Comparison of ENCODE assay signal across 8 cellular contexts in genomic region chr4:158671665-158671914, GRCh38. TPM values are rescaled to one million over a fixed set of nuclear protein-coding genes. Genes with fewer than 3 reads are reported as not detected.
DNase-seq lines count a peak whose midpoint lies in the region; ATAC-seq, FAIRE-seq and TF ChIP-seq lines count a peak whose summit lies in the region.

TSS of gene C4orf46 (minus strand) at chr4:158671887. CDS start at chr4:158671801, 86 bp downstream.

- peak within 1 kb of the TSS; percentile 91 for H4K8ac ChIP-seq in H1 (ENCODE audit: extremely low read depth, insufficient read depth, low read length)

- H3K14ac ChIP-seq in H1 (ENCODE audit: insufficient read length), result no peak within 1 kb of the TSS

- H3K18ac ChIP-seq in H1 (ENCODE audit: extremely low read depth, low read length), result peak within 1 kb of the TSS; percentile 39; the same call in 1 of the 2 replicates

- H3K23me2 ChIP-seq in H1 (ENCODE audit: low read depth, low read length), result peaks cover 11% of the 10 kb centered on the region

- no peak for TF ChIP-seq RAD21 in H1 (IDR thresholded peaks at IDR 0.05 in 1 of 2, conservative IDR thresholded peaks at IDR 0.05 in 1 of 2; ENCODE audit: low read depth in 2 of 2, low read length in 2 of 2)

- H3K4me3 ChIP-seq in CD4-positive, alpha-beta memory T cell (ENCODE audit: low read length in 2 of 2), result peak within 1 kb of the TSS; percentile 53 to 94
- peak within 1 kb of the TSS; percentile 96 for H3K4me3 ChIP-seq in NB4 (ENCODE audit: low read depth, low read length)
- H3K4me3 ChIP-seq in H1 (ENCODE audit: extremely low read depth in 1 of 4, insufficient read depth in 2 of 4, low read depth in 3 of 4, low read length in 4 of 4), result peak within 1 kb of the TSS; percentile 73 to 94 (median 75)
- H3K4me3 ChIP-seq in neural progenitor cell, result peak within 1 kb of the TSS; percentile 84

- DNase-seq in CD4-positive, alpha-beta memory T cell, result no peak
- no peak for DNase-seq in NB4 (ENCODE audit: low read depth)
- DNase-seq in H1 (ENCODE audit: low read depth in 1 of 2, low spot score in 2 of 2), result peak in 1 of 2 experiments; percentile 84
- no peak for DNase-seq in neural progenitor cell (ENCODE audit: low spot score)
- DNase-seq in NCI-H1417 (lab: John Stamatoyannopoulos, UW), result no peak
- DNase-seq in GM10266 (ENCODE audit: extremely low spot score), result no peak

- H3K23ac ChIP-seq in H1 (ENCODE audit: insufficient read length), result no peak within 1 kb of the TSS

- H3K79me1 ChIP-seq in H1 (ENCODE audit: low read depth, low read length), result 0 out of 2 replicates have a peak, but pooled peaks cover 3% of the 10 kb centered on the region

- WGBS in H1 (ENCODE audit: extremely low coverage in 1 of 2, insufficient coverage in 1 of 2, insufficient read length in 1 of 2, insufficient replicate concordance in 2 of 2, low coverage in 1 of 2, low lambda C conversion rate in 2 of 2, missing lambda C conversion rate in 1 of 2), 2 experiments, result 2% methylated on average over 20 of the region's 20 CpGs; no CpG with 5 or more reads in 1 of the 2 experiments

- TF ChIP-seq CTCF in NB4 (IDR thresholded peaks at IDR 0.05; ENCODE audit: low read depth, low read length), result no peak
- TF ChIP-seq CTCF in H1 (IDR thresholded peaks at IDR 0.05; ENCODE audit: control extremely low read depth in 1 of 3, insufficient read depth in 1 of 3, low read depth in 1 of 3, low read length in 3 of 3), result no peak
- no peak for TF ChIP-seq CTCF in neural progenitor cell (IDR thresholded peaks at IDR 0.05)
- TF ChIP-seq CTCF in GM10266 (IDR thresholded peaks at IDR 0.05; ENCODE audit: control insufficient read depth, insufficient read depth, low read depth, missing control alignments), result no peak

- no peak for FAIRE-seq in H1 (lab: Jason Lieb, UNC)

- H3K27me3 ChIP-seq in CD4-positive, alpha-beta memory T cell (ENCODE audit: insufficient read depth, low read length), result no peaks in the 10 kb centered on the region
- H3K27me3 ChIP-seq in H1 (replicated peaks in 1 of 4; ENCODE audit: control insufficient read depth in 3 of 4, extremely low read depth in 1 of 4, insufficient read depth in 3 of 4, low read length in 3 of 4) (no peaks in the 10 kb centered on the region), neural progenitor cell (no peaks in the 10 kb centered on the region)

- POLR2A ChIA-PET in CD4-positive, alpha-beta memory T cell (lab: Charles Lee; ENCODE audit: partially characterized antibody), result no interaction called here
- POLR2A ChIA-PET in H1 (lab: Charles Lee; ENCODE audit: partially characterized antibody), result interaction anchor here (0.7 to 1.2 kb wide), 2 partner anchors 9 to 179 kb away, joined by 3 read pairs; no protein-coding TSS in a partner anchor

- H2AK5ac ChIP-seq in H1 (ENCODE audit: low read depth, low read length), result no peak within 1 kb of the TSS

- peak within 1 kb of the TSS; percentile 59 for H4K91ac ChIP-seq in H1 (replicated peaks; ENCODE audit: insufficient read length, low read length)

- no peak within 1 kb of the TSS for H3K4ac ChIP-seq in H1 (replicated peaks; ENCODE audit: insufficient read length, low read depth, low read length)

- peaks cover 4 to 44% of the 10 kb centered on the region in 2 experiments for H3K79me2 ChIP-seq in H1 (ENCODE audit: control insufficient read depth in 1 of 2, insufficient read depth in 2 of 2, low read length in 2 of 2)
- peaks cover 50% of the 10 kb centered on the region for H3K79me2 ChIP-seq in neural progenitor cell (ENCODE audit: low read depth)

- ATAC-seq in GM21367 (IDR thresholded peaks at IDR 0.05; ENCODE audit: unreplicated experiment) (no peak), HG03280 (IDR thresholded peaks at IDR 0.05; ENCODE audit: unreplicated experiment) (no peak)

- H2BK5ac ChIP-seq in H1 (ENCODE audit: low read depth, low read length), result peak within 1 kb of the TSS; percentile 69

- no peaks in the 10 kb centered on the region for H3K27me3 Mint-ChIP-seq in CD4-positive, alpha-beta memory T cell
- H3K27me3 Mint-ChIP-seq in neural progenitor cell (ENCODE audit: insufficient read depth, low read depth), result peaks cover 6% of the 10 kb centered on the region

- TF ChIP-seq EP300 in H1 (IDR thresholded peaks at IDR 0.05; ENCODE audit: borderline replicate concordance in 1 of 2, low read depth in 2 of 2, low read length in 2 of 2), result no peak

- H3K4me2 ChIP-seq in H1 (ENCODE audit: insufficient read depth in 1 of 2, low read depth in 2 of 2, low read length in 2 of 2) (peak within 1 kb of the TSS; percentile 70 to 96), neural progenitor cell (peak within 1 kb of the TSS; percentile 92)

- H2AFZ ChIP-seq in H1 (ENCODE audit: low read length) (peak within 1 kb of the TSS; percentile 79; the same call in 1 of the 2 replicates), neural progenitor cell (replicated peaks) (peak within 1 kb of the TSS; percentile 89)

- CTCF ChIA-PET in CD4-positive, alpha-beta memory T cell (lab: Charles Lee; ENCODE audit: partially characterized antibody), result interaction anchor here (1.7 kb wide), 1 partner anchor 9 kb away, joined by 5 read pairs; no protein-coding TSS in a partner anchor
- CTCF ChIA-PET in H1 (lab: Charles Lee; ENCODE audit: partially characterized antibody), result interaction anchor here (0.6 to 1.8 kb wide), 2 partner anchors 11 to 174 kb away, joined by 3 to 7 read pairs; no protein-coding TSS in a partner anchor

- H3K4me1 ChIP-seq in CD4-positive, alpha-beta memory T cell (ENCODE audit: insufficient read depth, low read length), result peaks cover 22% of the 10 kb centered on the region
- H3K4me1 ChIP-seq in H1 (replicated peaks in 1 of 4; ENCODE audit: control insufficient read depth in 3 of 4, insufficient read depth in 4 of 4, low read length in 3 of 4) (peaks cover 0 to 3% (median 2%) of the 10 kb centered on the region in 4 experiments; a peak in 2 of 7 replicates), neural progenitor cell (peaks cover 7% of the 10 kb centered on the region)

- H3K9me3 Mint-ChIP-seq in CD4-positive, alpha-beta memory T cell, result peaks cover 0 to 2% (median 0%) of the 10 kb centered on the region in 8 donors
- H3K9me3 Mint-ChIP-seq in neural progenitor cell, result no peaks in the 10 kb centered on the region

- H2BK15ac ChIP-seq in H1 (ENCODE audit: low read length), result peak within 1 kb of the TSS; percentile 19; the same call in 1 of the 2 replicates

- H3K56ac ChIP-seq in H1 (replicated peaks; ENCODE audit: insufficient read length, low read depth, low read length), result peak within 1 kb of the TSS; percentile 40

- H3K36me3 ChIP-seq in CD4-positive, alpha-beta memory T cell (ENCODE audit: insufficient read depth, low read length), result no peaks in the 10 kb centered on the region
- H3K36me3 ChIP-seq in H1 (ENCODE audit: control insufficient read depth in 2 of 4, insufficient read depth in 4 of 4, low read length in 3 of 4) (peaks cover 0 to 15% (median 0%) of the 10 kb centered on the region in 4 experiments; a peak in 3 of 8 replicates), neural progenitor cell (no peaks in the 10 kb centered on the region)

- peak within 1 kb of the TSS; percentile 92 to 99 (median 98) for H3K27ac Mint-ChIP-seq in CD4-positive, alpha-beta memory T cell
- H3K27ac Mint-ChIP-seq in neural progenitor cell, result peak within 1 kb of the TSS; percentile 100

- no peaks in the 10 kb centered on the region for H4K20me1 ChIP-seq in H1 (replicated peaks in 1 of 2; ENCODE audit: control insufficient read depth in 1 of 2, insufficient read depth in 2 of 2, low read length in 2 of 2)
- peaks cover 23% of the 10 kb centered on the region for H4K20me1 ChIP-seq in neural progenitor cell (ENCODE audit: low read depth)

- intact Hi-C loops in CD4-positive, alpha-beta memory T cell (cut with micrococcal nuclease), result loop anchor here (5.0 kb wide), 1 partner anchor 506 kb away; no protein-coding TSS in a partner anchor

- H3K4me3 Mint-ChIP-seq in CD4-positive, alpha-beta memory T cell, result peak within 1 kb of the TSS; percentile 92 to 98 (median 96)
- peak within 1 kb of the TSS; percentile 99 for H3K4me3 Mint-ChIP-seq in neural progenitor cell

- H2BK12ac ChIP-seq in H1 (ENCODE audit: low read depth, low read length), result peak within 1 kb of the TSS; percentile 40; the same call in 1 of the 2 replicates

- TF ChIP-seq POLR2A in NB4 (IDR thresholded peaks at IDR 0.05; ENCODE audit: extremely low read depth, insufficient read length), result peak; percentile 49
- peak; percentile 89 to 91 for TF ChIP-seq POLR2A in H1 (IDR thresholded peaks at IDR 0.05; ENCODE audit: control extremely low read depth in 1 of 2, low read depth in 2 of 2, low read length in 2 of 2)

- peak within 1 kb of the TSS; percentile 87 to 97 (median 91) for H3K9ac ChIP-seq in H1 (replicated peaks in 1 of 4; ENCODE audit: extremely low read depth in 1 of 4, low read depth in 3 of 4, low read length in 3 of 4)
- peak within 1 kb of the TSS; percentile 78 for H3K9ac ChIP-seq in neural progenitor cell

- no peak within 1 kb of the TSS for H2BK120ac ChIP-seq in H1 (replicated peaks; ENCODE audit: low read depth, low read length)

- peaks cover 12 to 34% (median 23%) of the 10 kb centered on the region in 4 donors for H3K4me1 Mint-ChIP-seq in CD4-positive, alpha-beta memory T cell
- H3K4me1 Mint-ChIP-seq in neural progenitor cell, result peaks cover 14% of the 10 kb centered on the region

- H3K9me3 ChIP-seq in CD4-positive, alpha-beta memory T cell (ENCODE audit: control insufficient read depth in 1 of 2, low read length in 2 of 2), result no peaks in the 10 kb centered on the region
- H3K9me3 ChIP-seq in H1 (ENCODE audit: insufficient read depth in 2 of 2, low read depth in 1 of 2, low read length in 1 of 2) (no peaks in the 10 kb centered on the region), neural progenitor cell (ENCODE audit: low read depth) (no peaks in the 10 kb centered on the region)

- H2BK20ac ChIP-seq in H1 (ENCODE audit: low read length), result no peak within 1 kb of the TSS

- H3K27ac ChIP-seq in CD4-positive, alpha-beta memory T cell (ENCODE audit: low read depth, low read length), result peak within 1 kb of the TSS; percentile 92
- peak within 1 kb of the TSS; percentile 70; the same call in 1 of the 2 replicates for H3K27ac ChIP-seq in H1 (ENCODE audit: low read depth, low read length)
- H3K27ac ChIP-seq in neural progenitor cell, result peak within 1 kb of the TSS; percentile 96

- H4K5ac ChIP-seq in H1 (ENCODE audit: insufficient read length, low read depth, low read length), result peak within 1 kb of the TSS; percentile 48

- H3K36me3 Mint-ChIP-seq in CD4-positive, alpha-beta memory T cell, result peaks cover 4 to 10% of the 10 kb centered on the region in 2 donors
- H3K36me3 Mint-ChIP-seq in neural progenitor cell, result peaks cover 3% of the 10 kb centered on the region

- H3F3A ChIP-seq in neural progenitor cell (ENCODE audit: low read depth), result peaks cover 25% of the 10 kb centered on the region

RNA-seq across cellular contexts. Expression of gene C4orf46, which starts in this region (rescaled TPM):
- 1 to 10 TPM; 4.0 to 4.4 TPM for total RNA-seq in CD4-positive, alpha-beta memory T cell
- 1 to 10 TPM; 5.2 to 6.5 TPM for polyA plus RNA-seq in CD4-positive, alpha-beta memory T cell
- 27.3 and 28.6 TPM in 2 replicates for total RNA-seq in H1 (2021; fragmentation: NEBNext Ultra II Directional; extraction: Animal tissue kit (Norgen Biotek cat#: 25700))
- 11.8 and 19.8 TPM in 2 replicates for polyA plus RNA-seq in H1 (2011; rRNA removed)
- polyA plus RNA-seq in H1 (2011; cell fraction: cytosol; rRNA removed), result 19.4 TPM
- polyA plus RNA-seq in H1 (2011; cell fraction: nucleus; rRNA removed), result 6.8 TPM
- polyA plus RNA-seq in H1 (2012, experiment 1 of 2), result 15.2 to 24.1 TPM (median 17.4 TPM) in 4 replicates
- 7.3 TPM for polyA plus RNA-seq in H1 (2012, experiment 2 of 2)
- 20.3 TPM for polyA plus RNA-seq in H1 (2013, experiment 1 of 2)
- 20.1 TPM for polyA plus RNA-seq in H1 (2013, experiment 2 of 2)
- 17.6 and 27.7 TPM in 2 replicates for polyA minus RNA-seq in H1 (2011; rRNA and poly(A)+ RNA removed)
- 16.6 TPM for polyA minus RNA-seq in H1 (2011; cell fraction: cytosol; rRNA and poly(A)+ RNA removed)
- 20.1 TPM for polyA minus RNA-seq in H1 (2011; cell fraction: nucleus; rRNA and poly(A)+ RNA removed)
- total RNA-seq in neural progenitor cell (ENCODE audit: low replicate concordance), result 63.7 and 101 TPM in 2 replicates
